In genomic region chr5:134561871-134562296, GRCh38 we compare ENCODE assay signal across 8 cellular contexts. TPM values are rescaled to one million over a fixed set of nuclear protein-coding genes. Genes with fewer than 3 reads are reported as not detected.
DNase-seq lines count a peak whose midpoint lies in the region; FAIRE-seq and TF ChIP-seq lines count a peak whose summit lies in the region.

No MANE protein-coding gene starts in this region.

- DNase-seq in AG08396 (ENCODE audit: low spot score) = peak; percentile 46
- no peak for DNase-seq in GM19239 (ENCODE audit: insufficient read length, low spot score)
- DNase-seq in kidney epithelial cell (ENCODE audit: low read depth) = no peak
- DNase-seq in NCI-H1105 treated with DMSO at 0.1 percent for 48 hours (lab: John Stamatoyannopoulos, UW) = no peak
- DNase-seq in NOMO-1 (lab: John Stamatoyannopoulos, UW; ENCODE audit: unreplicated experiment in 2 of 2) = no peak
- DNase-seq in T-helper 2 cell treated with Interferon-gamma antibody and Interleukin-4, amounts not matched to agents 5 μg/mL and 100 μg/mL, for 36 hours (ENCODE audit: low spot score) = no peak
- DNase-seq in NCI-H1092 treated with DMSO at 0.1 percent for 48 hours (lab: John Stamatoyannopoulos, UW) = no peak

- peaks cover 3% of the 10 kb centered on the region for H3K36me3 Mint-ChIP-seq in activated naive CD8-positive, alpha-beta T cell
- peaks cover 50% of the 10 kb centered on the region for H3K36me3 Mint-ChIP-seq in T-helper 2 cell treated with Interferon-gamma antibody and Interleukin-4, amounts not matched to agents 5 μg/mL and 100 μg/mL, for 36 hours (ENCODE audit: low read depth)

- no peaks in the 10 kb centered on the region for H3K9me3 Mint-ChIP-seq in activated naive CD8-positive, alpha-beta T cell (ENCODE audit: low read depth)
- no peaks in the 10 kb centered on the region for H3K9me3 Mint-ChIP-seq in T-helper 2 cell treated with Interferon-gamma antibody and Interleukin-4, amounts not matched to agents 5 μg/mL and 100 μg/mL, for 36 hours

- H3K4me3 ChIP-seq in kidney epithelial cell (ENCODE audit: low read depth, low read length) = no peak overlapping the region

- FAIRE-seq in GM19239 (lab: Jason Lieb, UNC) = peak; percentile 64

- no peaks in the 10 kb centered on the region for H3K27me3 ChIP-seq in kidney epithelial cell (ENCODE audit: control insufficient read depth, insufficient read depth, low read length)

- H3K4me3 Mint-ChIP-seq in activated naive CD8-positive, alpha-beta T cell = no peak overlapping the region
- no peak overlapping the region for H3K4me3 Mint-ChIP-seq in T-helper 2 cell treated with Interferon-gamma antibody and Interleukin-4, amounts not matched to agents 5 μg/mL and 100 μg/mL, for 36 hours

- TF ChIP-seq CTCF in kidney epithelial cell (IDR thresholded peaks at IDR 0.05; ENCODE audit: insufficient read depth, low read length, poor library complexity, severe bottlenecking) = peak; percentile 32

- H3K27ac Mint-ChIP-seq in activated naive CD8-positive, alpha-beta T cell = peak overlapping the region; percentile 41
- H3K27ac Mint-ChIP-seq in T-helper 2 cell treated with Interferon-gamma antibody and Interleukin-4, amounts not matched to agents 5 μg/mL and 100 μg/mL, for 36 hours = no peak overlapping the region

- H3K27me3 Mint-ChIP-seq in activated naive CD8-positive, alpha-beta T cell = no peaks in the 10 kb centered on the region
- H3K27me3 Mint-ChIP-seq in T-helper 2 cell treated with Interferon-gamma antibody and Interleukin-4, amounts not matched to agents 5 μg/mL and 100 μg/mL, for 36 hours (ENCODE audit: low read depth) = no peaks in the 10 kb centered on the region

- peaks cover 11% of the 10 kb centered on the region for H3K4me1 Mint-ChIP-seq in activated naive CD8-positive, alpha-beta T cell (ENCODE audit: low read depth)
- H3K4me1 Mint-ChIP-seq in T-helper 2 cell treated with Interferon-gamma antibody and Interleukin-4, amounts not matched to agents 5 μg/mL and 100 μg/mL, for 36 hours (ENCODE audit: low read depth) = peaks cover 1% of the 10 kb centered on the region

- H3K36me3 ChIP-seq in kidney epithelial cell (ENCODE audit: control insufficient read depth, insufficient read depth, low read length) = peaks cover 5% of the 10 kb centered on the region

RNA-seq across cellular contexts. Expression of gene JADE2, which starts 36.4 kb away (rescaled TPM):
- 13.5 and 20.8 TPM in 2 replicates for total RNA-seq in kidney epithelial cell
